14 cellular contexts compared by ENCODE assay signal in genomic region chr4:154490261-154490588, GRCh38. TPM values are rescaled to one million over a fixed set of nuclear protein-coding genes. Genes with fewer than 3 reads are reported as not detected.
DNase-seq lines count a peak whose midpoint lies in the region; ATAC-seq, FAIRE-seq and TF ChIP-seq lines count a peak whose summit lies in the region.
"Had no signal": no experiment of that assay in that cellular context is flagged by ENCODE, and none has a peak within 500 bp of the region (broad histone marks: within the 10 kb centered on the region; RNA-seq: fewer than 3 reads in every experiment).

No MANE protein-coding gene starts in this region.

- H3K9me3 Mint-ChIP-seq in activated naive CD8-positive, alpha-beta T cell (ENCODE audit: low read depth) = no peaks in the 10 kb centered on the region
- no peaks in the 10 kb centered on the region for H3K9me3 Mint-ChIP-seq in activated naive CD8-positive, alpha-beta T cell treated with anti-CD3 and anti-CD28 coated beads, Interleukin-2, amount 50 U/mL, for 24 hours
- H3K9me3 Mint-ChIP-seq in natural killer cell = no peaks in the 10 kb centered on the region
- H3K9me3 Mint-ChIP-seq: activated naive CD4-positive, alpha-beta T cell treated with anti-CD3 and anti-CD28 coated beads, Interleukin-2, amount 50 U/mL, for 72 hours had no signal

- H3K4ac ChIP-seq in H1 (replicated peaks; ENCODE audit: insufficient read length, low read depth, low read length) = no peak overlapping the region

- peak overlapping the region; percentile 71; the same call in 1 of the 2 replicates for H3K18ac ChIP-seq in H1 (ENCODE audit: extremely low read depth, low read length)

- ATAC-seq in activated naive CD8-positive, alpha-beta T cell treated with anti-CD3 and anti-CD28 coated beads, Interleukin-2, amount 50 U/mL, for 24 hours = no peak
- ATAC-seq in HG03432 (IDR thresholded peaks at IDR 0.05; ENCODE audit: unreplicated experiment) (no peak), natural killer cell (no peak)

- H3K4me3 ChIP-seq in H1 (ENCODE audit: extremely low read depth in 1 of 4, insufficient read depth in 2 of 4, low read depth in 3 of 4, low read length in 4 of 4) (peak overlapping the region; percentile 43 to 64 (median 48); a peak in 7 of 8 replicates), neuron (ENCODE audit: low read length) (no peak overlapping the region), uterus (peak overlapping the region; percentile 33 to 46), ascending aorta (peak overlapping the region in 1 of 2 donors; percentile 32)

- H3K27me3 ChIP-seq in H1 (replicated peaks in 1 of 4; ENCODE audit: control insufficient read depth in 3 of 4, extremely low read depth in 1 of 4, insufficient read depth in 3 of 4, low read length in 3 of 4) (peaks cover 24 to 46% (median 40%) of the 10 kb centered on the region in 4 experiments), neuron (ENCODE audit: insufficient read depth, low read length) (peaks cover 59% of the 10 kb centered on the region), uterus (no peaks in the 10 kb centered on the region), ascending aorta (peaks cover 13% of the 10 kb centered on the region)

- no peak overlapping the region for H3K23ac ChIP-seq in H1 (ENCODE audit: insufficient read length)

- H3K9ac ChIP-seq in H1 (replicated peaks in 1 of 4; ENCODE audit: extremely low read depth in 1 of 4, low read depth in 3 of 4, low read length in 3 of 4) = no peak overlapping the region

- WGBS in H1 (ENCODE audit: extremely low coverage in 1 of 2, insufficient coverage in 1 of 2, insufficient read length in 1 of 2, insufficient replicate concordance in 2 of 2, low coverage in 1 of 2, low lambda C conversion rate in 2 of 2, missing lambda C conversion rate in 1 of 2), 2 experiments = 6% methylated on average over 50 of the region's 52 CpGs; no CpG with 5 or more reads in 1 of the 2 experiments

- H4K20me1 ChIP-seq in H1 (replicated peaks in 1 of 2; ENCODE audit: control insufficient read depth in 1 of 2, insufficient read depth in 2 of 2, low read length in 2 of 2) = no peaks in the 10 kb centered on the region

- no peak overlapping the region for H3K56ac ChIP-seq in H1 (replicated peaks; ENCODE audit: insufficient read length, low read depth, low read length)

- H3K23me2 ChIP-seq in H1 (ENCODE audit: low read depth, low read length) = peaks cover 23% of the 10 kb centered on the region; the same call in 1 of the 2 replicates

- H2BK20ac ChIP-seq in H1 (ENCODE audit: low read length) = no peak overlapping the region

- peak overlapping the region; percentile 91; the same call in 1 of the 2 replicates for H2AFZ ChIP-seq in H1 (ENCODE audit: low read length)
- peak overlapping the region; percentile 75 for H2AFZ ChIP-seq in neuron (ENCODE audit: low read depth, low read length)

- no peak overlapping the region for H3K27ac ChIP-seq in H1 (ENCODE audit: low read depth, low read length)
- no peak overlapping the region for H3K27ac ChIP-seq in uterus
- no peak overlapping the region for H3K27ac ChIP-seq in ascending aorta
- H3K27ac ChIP-seq: pancreas had no signal

- no peak overlapping the region for H2BK15ac ChIP-seq in H1 (ENCODE audit: low read length)

- H3K79me2 ChIP-seq in H1 (ENCODE audit: control insufficient read depth in 1 of 2, insufficient read depth in 2 of 2, low read length in 2 of 2) = no peaks in the 10 kb centered on the region

- peaks cover 40% of the 10 kb centered on the region for H3K27me3 Mint-ChIP-seq in activated naive CD8-positive, alpha-beta T cell
- H3K27me3 Mint-ChIP-seq in activated naive CD8-positive, alpha-beta T cell treated with anti-CD3 and anti-CD28 coated beads, Interleukin-2, amount 50 U/mL, for 24 hours = peaks cover 65% of the 10 kb centered on the region
- peaks cover 41 to 44% of the 10 kb centered on the region in 2 donors for H3K27me3 Mint-ChIP-seq in natural killer cell (ENCODE audit: low read depth in 2 of 2)

- H4K8ac ChIP-seq in H1 (ENCODE audit: extremely low read depth, insufficient read depth, low read length) = peak overlapping the region; percentile 84; the same call in 1 of the 2 replicates

- no peak overlapping the region for H3K27ac Mint-ChIP-seq in activated naive CD8-positive, alpha-beta T cell
- no peak overlapping the region for H3K27ac Mint-ChIP-seq in activated naive CD8-positive, alpha-beta T cell treated with anti-CD3 and anti-CD28 coated beads, Interleukin-2, amount 50 U/mL, for 24 hours
- H3K27ac Mint-ChIP-seq in natural killer cell = no peak overlapping the region
- H3K27ac Mint-ChIP-seq: activated naive CD4-positive, alpha-beta T cell treated with anti-CD3 and anti-CD28 coated beads, Interleukin-2, amount 50 U/mL, for 72 hours had no signal

- H3K36me3 ChIP-seq in H1 (ENCODE audit: control insufficient read depth in 2 of 4, insufficient read depth in 4 of 4, low read length in 3 of 4) (no peaks in the 10 kb centered on the region; a peak in 1 of 8 replicates), neuron (ENCODE audit: insufficient read depth, low read length) (no peaks in the 10 kb centered on the region), uterus (no peaks in the 10 kb centered on the region), ascending aorta (no peaks in the 10 kb centered on the region)
- H3K36me3 ChIP-seq: pancreas had no signal

- no peak for DNase-seq in activated naive CD8-positive, alpha-beta T cell treated with anti-CD3 and anti-CD28 coated beads, Interleukin-2, amount 50 U/mL, for 24 hours
- DNase-seq in H1 (ENCODE audit: low read depth in 1 of 2, low spot score in 2 of 2) = no peak
- DNase-seq in uterus = no peak
- no peak for DNase-seq in ascending aorta (ENCODE audit: low spot score in 2 of 2)
- DNase-seq in natural killer cell = no peak

- H3K4me1 ChIP-seq in H1 (replicated peaks in 1 of 4; ENCODE audit: control insufficient read depth in 3 of 4, insufficient read depth in 4 of 4, low read length in 3 of 4) (peaks cover 3 to 9% (median 5%) of the 10 kb centered on the region in 4 experiments; a peak in 6 of 7 replicates), neuron (ENCODE audit: insufficient read depth, low read length) (peaks cover 5% of the 10 kb centered on the region), uterus (no peaks in the 10 kb centered on the region), ascending aorta (no peaks in the 10 kb centered on the region)

- H3K9me3 ChIP-seq in H1 (ENCODE audit: insufficient read depth in 2 of 2, low read depth in 1 of 2, low read length in 1 of 2) (peaks cover 0 to 9% of the 10 kb centered on the region in 2 experiments; a peak in 1 of 4 replicates), neuron (ENCODE audit: low read length) (peaks cover 14% of the 10 kb centered on the region), uterus (no peaks in the 10 kb centered on the region), ascending aorta (no peaks in the 10 kb centered on the region)
- H3K9me3 ChIP-seq: pancreas had no signal

- peak overlapping the region; percentile 83 to 95 for H3K4me2 ChIP-seq in H1 (ENCODE audit: insufficient read depth in 1 of 2, low read depth in 2 of 2, low read length in 2 of 2)

- FAIRE-seq in H1 (lab: Jason Lieb, UNC) = no peak
- FAIRE-seq: endometrium, islet of Langerhans, pancreas, RCC 7860 had no signal

- TF ChIP-seq CTCF in H1 (IDR thresholded peaks at IDR 0.05; ENCODE audit: control extremely low read depth in 1 of 3, insufficient read depth in 1 of 3, low read depth in 1 of 3, low read length in 3 of 3) (no peak), uterus (IDR thresholded peaks at IDR 0.05) (no peak), ascending aorta (IDR thresholded peaks at IDR 0.05) (no peak), natural killer cell (IDR thresholded peaks at IDR 0.05) (no peak)

- CTCF ChIA-PET in H1 (lab: Charles Lee; ENCODE audit: partially characterized antibody) = interaction anchor here (0.5 to 9.4 kb wide), 4 partner anchors 9 to 74 kb away, joined by 3 to 97 read pairs (median 7); no protein-coding TSS in a partner anchor

- H2BK5ac ChIP-seq in H1 (ENCODE audit: low read depth, low read length) = no peak overlapping the region

- intact Hi-C loops in uterus (cut with DNase I; ENCODE audit: low total_unique reads) = no loop called here
- intact Hi-C loops in ascending aorta (cut with DNase I) = no loop called here
- intact Hi-C loops in natural killer cell (cut with micrococcal nuclease) = no loop called here

- POLR2A ChIA-PET in H1 (lab: Charles Lee; ENCODE audit: partially characterized antibody) = no interaction called here

- H3K79me1 ChIP-seq in H1 (ENCODE audit: low read depth, low read length) = no peaks in the 10 kb centered on the region

- H3K4me1 Mint-ChIP-seq in activated naive CD8-positive, alpha-beta T cell (ENCODE audit: low read depth) = peaks cover 14% of the 10 kb centered on the region
- H3K4me1 Mint-ChIP-seq in activated naive CD8-positive, alpha-beta T cell treated with anti-CD3 and anti-CD28 coated beads, Interleukin-2, amount 50 U/mL, for 24 hours = peaks cover 12% of the 10 kb centered on the region
- H3K4me1 Mint-ChIP-seq in natural killer cell = no peaks in the 10 kb centered on the region

- TF ChIP-seq EP300 in H1 (IDR thresholded peaks at IDR 0.05; ENCODE audit: borderline replicate concordance in 1 of 2, low read depth in 2 of 2, low read length in 2 of 2) = no peak

- H3K14ac ChIP-seq in H1 (ENCODE audit: insufficient read length) = no peak overlapping the region

- H4K5ac ChIP-seq in H1 (ENCODE audit: insufficient read length, low read depth, low read length) = no peak overlapping the region

- H3K4me3 Mint-ChIP-seq in activated naive CD8-positive, alpha-beta T cell = peak overlapping the region; percentile 82
- no peak overlapping the region for H3K4me3 Mint-ChIP-seq in activated naive CD8-positive, alpha-beta T cell treated with anti-CD3 and anti-CD28 coated beads, Interleukin-2, amount 50 U/mL, for 24 hours
- no peak overlapping the region for H3K4me3 Mint-ChIP-seq in natural killer cell

- H4K91ac ChIP-seq in H1 (replicated peaks; ENCODE audit: insufficient read length, low read length) = peak overlapping the region; percentile 64

- TF ChIP-seq POLR2A in H1 (IDR thresholded peaks at IDR 0.05; ENCODE audit: control extremely low read depth in 1 of 2, low read depth in 2 of 2, low read length in 2 of 2) (no peak), uterus (IDR thresholded peaks at IDR 0.05) (no peak)

- no peak for TF ChIP-seq RAD21 in H1 (IDR thresholded peaks at IDR 0.05 in 1 of 2, conservative IDR thresholded peaks at IDR 0.05 in 1 of 2; ENCODE audit: low read depth in 2 of 2, low read length in 2 of 2)

- H3K36me3 Mint-ChIP-seq in activated naive CD8-positive, alpha-beta T cell = no peaks in the 10 kb centered on the region
- no peaks in the 10 kb centered on the region for H3K36me3 Mint-ChIP-seq in activated naive CD8-positive, alpha-beta T cell treated with anti-CD3 and anti-CD28 coated beads, Interleukin-2, amount 50 U/mL, for 24 hours (ENCODE audit: low read depth)
- H3K36me3 Mint-ChIP-seq in natural killer cell = no peaks in the 10 kb centered on the region

- H2BK12ac ChIP-seq in H1 (ENCODE audit: low read depth, low read length) = peak overlapping the region; percentile 97; the same call in 1 of the 2 replicates

- no peak overlapping the region for H2BK120ac ChIP-seq in H1 (replicated peaks; ENCODE audit: low read depth, low read length)

- no peak overlapping the region for H2AK5ac ChIP-seq in H1 (ENCODE audit: low read depth, low read length)

RNA-seq across cellular contexts. Expression of gene DCHS2, which starts 1.4 kb away (rescaled TPM):
- total RNA-seq in H1 (2021; fragmentation: NEBNext Ultra II Directional; extraction: Animal tissue kit (Norgen Biotek cat#: 25700)) = 1.8 and 2.6 TPM in 2 replicates
- 0.54 and 1.1 TPM in 2 replicates for polyA plus RNA-seq in H1 (2011; rRNA removed)
- polyA plus RNA-seq in H1 (2011; cell fraction: cytosol; rRNA removed) = 0.70 TPM
- polyA plus RNA-seq in H1 (2011; cell fraction: nucleus; rRNA removed) = 1.9 TPM
- polyA plus RNA-seq in H1 (2012, experiment 1 of 2) = 0.37 to 0.64 TPM (median 0.53 TPM) in 4 replicates
- 0.16 TPM for polyA plus RNA-seq in H1 (2012, experiment 2 of 2)
- 1.2 TPM for polyA plus RNA-seq in H1 (2013, experiment 1 of 2)
- polyA plus RNA-seq in H1 (2013, experiment 2 of 2) = 1.1 TPM
- 2.4 and 2.6 TPM in 2 replicates for polyA minus RNA-seq in H1 (2011; rRNA and poly(A)+ RNA removed)
- polyA minus RNA-seq in H1 (2011; cell fraction: cytosol; rRNA and poly(A)+ RNA removed) = 2.5 TPM
- 7.7 TPM for polyA minus RNA-seq in H1 (2011; cell fraction: nucleus; rRNA and poly(A)+ RNA removed)
- total RNA-seq in uterus (10 to 100 TPM; 10.6 to 51.4 (median 17.5) TPM), ascending aorta (not detected), natural killer cell (not detected)
- total RNA-seq: activated naive CD4-positive, alpha-beta T cell treated with anti-CD3 and anti-CD28 coated beads, Interleukin-2, amount 50 U/mL, for 72 hours had no signal
- polyA plus RNA-seq: AG04450 had no signal

RNA-seq across cellular contexts. Expression of gene PLRG1, which starts 60.0 kb away (rescaled TPM):
- total RNA-seq in H1 (2021; fragmentation: NEBNext Ultra II Directional; extraction: Animal tissue kit (Norgen Biotek cat#: 25700)) = 98.2 and 108 TPM in 2 replicates
- 37.4 and 63.5 TPM in 2 replicates for polyA plus RNA-seq in H1 (2011; rRNA removed)
- 62.8 TPM for polyA plus RNA-seq in H1 (2011; cell fraction: cytosol; rRNA removed)
- polyA plus RNA-seq in H1 (2011; cell fraction: nucleus; rRNA removed) = 48.3 TPM
- polyA plus RNA-seq in H1 (2012, experiment 1 of 2) = 64.1 to 87.0 TPM (median 75.3 TPM) in 4 replicates
- 7.1 TPM for polyA plus RNA-seq in H1 (2012, experiment 2 of 2)
- 84.0 TPM for polyA plus RNA-seq in H1 (2013, experiment 1 of 2)
- 82.4 TPM for polyA plus RNA-seq in H1 (2013, experiment 2 of 2)
- 124 and 158 TPM in 2 replicates for polyA minus RNA-seq in H1 (2011; rRNA and poly(A)+ RNA removed)
- polyA minus RNA-seq in H1 (2011; cell fraction: cytosol; rRNA and poly(A)+ RNA removed) = 43.2 TPM
- polyA minus RNA-seq in H1 (2011; cell fraction: nucleus; rRNA and poly(A)+ RNA removed) = 55.6 TPM
- total RNA-seq in uterus (10 to 100 TPM; 24.1 to 99.1 (median 85.2) TPM), ascending aorta (34.7 TPM), natural killer cell (10 to 100 TPM; 46.1 to 62.3 (median 54.6) TPM)
